In the genomic region with DNA sequence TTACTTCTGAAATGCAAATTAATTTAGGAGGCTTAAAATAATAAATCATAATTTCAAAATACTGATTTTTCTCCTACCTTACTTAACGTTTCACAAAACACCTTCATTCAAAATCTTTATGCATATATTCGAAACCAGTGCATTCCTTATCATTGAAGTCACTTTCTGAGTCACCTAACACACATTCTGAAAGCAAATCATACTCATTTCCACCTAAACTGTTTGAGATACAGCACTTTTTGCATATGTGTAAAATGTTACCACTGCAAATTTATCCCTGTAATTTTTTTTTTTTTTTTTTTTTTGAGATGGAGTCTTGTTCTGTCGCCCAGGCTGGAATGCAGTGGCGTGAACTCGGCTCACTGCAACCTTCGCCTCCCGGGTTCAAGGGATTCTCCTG, we compare ENCODE assay signal across 9 cellular contexts. TPM values are rescaled to one million over a fixed set of nuclear protein-coding genes. Genes with fewer than 3 reads are reported as not detected.
DNase-seq lines count a peak whose midpoint lies in the region; ATAC-seq and TF ChIP-seq lines count a peak whose summit lies in the region.
"Had no signal": no experiment of that assay in that cellular context is flagged by ENCODE, and none has a peak within 500 bp of the region (broad histone marks: within the 10 kb centered on the region; RNA-seq: fewer than 3 reads in every experiment).

No MANE protein-coding gene starts in this region.

- DNase-seq in GM13977 (ENCODE audit: low spot score) (peak; percentile 48), astrocyte of the spinal cord (ENCODE audit: low read depth, low spot score) (peak; percentile 69), renal cortical epithelial cell (ENCODE audit: low read depth) (peak; percentile 80), SKM-1 (lab: John Stamatoyannopoulos, UW; ENCODE audit: unreplicated experiment) (no peak), esophagus squamous epithelium (lab: John Stamatoyannopoulos, UW) (no peak), HEK293T (ENCODE audit: extremely low spot score) (no peak)
- DNase-seq: glutamatergic neuron, NCI-H2171 had no signal

- peak; percentile 42 for ATAC-seq in HG03565 (IDR thresholded peaks at IDR 0.05; ENCODE audit: unreplicated experiment)

- TF ChIP-seq POLR2A in esophagus squamous epithelium (IDR thresholded peaks at IDR 0.05): no peak

- intact Hi-C loops in esophagus squamous epithelium (cut with DNase I): no loop called here

- H3K4me3 ChIP-seq in astrocyte of the spinal cord (ENCODE audit: low read depth, low read length) (no peak overlapping the region), esophagus squamous epithelium (no peak overlapping the region)

- H3K36me3 ChIP-seq in esophagus squamous epithelium: peaks cover 0 to 59% (median 19%) of the 10 kb centered on the region in 3 donors

- POLR2A ChIA-PET in HEK293T (lab: Yijun Ruan, JAX): no interaction called here

- CTCF ChIA-PET in HEK293T (lab: Yijun Ruan, JAX): interaction anchor here (0.6 kb wide), 1 partner anchor 95 kb away, joined by 4 read pairs; no protein-coding TSS in a partner anchor

- 71 to 72% methylated on average over 6 to 7 of the region's 7 CpGs for WGBS in esophagus squamous epithelium, 2 donors

- H3K27me3 ChIP-seq in esophagus squamous epithelium: no peaks in the 10 kb centered on the region

- no peak overlapping the region for H3K27ac ChIP-seq in esophagus squamous epithelium

- peaks cover 0 to 2% (median 0%) of the 10 kb centered on the region in 3 donors for H3K4me1 ChIP-seq in esophagus squamous epithelium

- TF ChIP-seq CTCF in GM13977 (IDR thresholded peaks at IDR 0.05; ENCODE audit: extremely low read depth, insufficient read depth, missing control alignments) (no peak), astrocyte of the spinal cord (IDR thresholded peaks at IDR 0.05; ENCODE audit: low read depth, low read length) (no peak), esophagus squamous epithelium (IDR thresholded peaks at IDR 0.05) (no peak)

- in situ Hi-C loops in GM13977 (cut with MboI; ENCODE audit: low pct_unique_long_range_greater_than_20kb, low sequenced_read_pairs, unreplicated experiment): no loop called here
- in situ Hi-C loops in astrocyte of the spinal cord (cut with HindIII; ENCODE audit: low sequenced_read_pairs): no loop called here

- no peaks in the 10 kb centered on the region for H3K9me3 ChIP-seq in esophagus squamous epithelium

TF ChIP-seq in HEK293T, 16 proteins besides CTCF, POLR2A, EP300 and RAD21:
- TF ChIP-seq ELF4 (IDR thresholded peaks at IDR 0.05) (no peak), LEF1 (IDR thresholded peaks at IDR 0.05; ENCODE audit: borderline replicate concordance) (no peak), HDGF (IDR thresholded peaks at IDR 0.05; ENCODE audit: borderline replicate concordance) (no peak), SUZ12 (IDR thresholded peaks at IDR 0.05) (no peak), TARDBP (IDR thresholded peaks at IDR 0.05) (no peak), L3MBTL2 (conservative IDR thresholded peaks at IDR 0.05) (no peak), ZNF384 (IDR thresholded peaks at IDR 0.05) (no peak), FOXM1 (IDR thresholded peaks at IDR 0.05; ENCODE audit: borderline replicate concordance) (no peak), BHLHE40 (IDR thresholded peaks at IDR 0.05; ENCODE audit: borderline replicate concordance) (no peak), CTBP1 (IDR thresholded peaks at IDR 0.05; ENCODE audit: borderline replicate concordance) (no peak), PKNOX1 (IDR thresholded peaks at IDR 0.05) (no peak), ARNT (IDR thresholded peaks at IDR 0.05) (no peak), NFRKB (IDR thresholded peaks at IDR 0.05) (no peak), SP1 (IDR thresholded peaks at IDR 0.05) (no peak)

RNA-seq across cellular contexts. Expression of gene PPP3CB, which starts 15.7 kb away (rescaled TPM):
- total RNA-seq in renal cortical epithelial cell (27.3 and 60.2 TPM in 2 replicates), esophagus squamous epithelium (10 to 100 TPM; 24.1 to 40.2 (median 30.6) TPM)

RNA-seq across cellular contexts. Expression of gene MSS51, which starts 46.8 kb away (rescaled TPM):
- total RNA-seq in renal cortical epithelial cell (0.69 and 1.5 TPM in 2 replicates), esophagus squamous epithelium (1 to 10 TPM in 3 of 4 donors, under 1 TPM in 1; 0.88 to 2.5 (median 2.1) TPM)

Comparison
In these comparisons a context has a peak if more than half of its experiments do, and no peak if none do; other contexts are left out.
1. DNase-seq: peak in GM13977 (single experiment), astrocyte of the spinal cord (single experiment) and renal cortical epithelial cell (single experiment); none in SKM-1 (single experiment), esophagus squamous epithelium (single experiment) and HEK293T (single experiment).